Comparison of ENCODE assay signal across 1 cellular context in the genomic region with DNA sequence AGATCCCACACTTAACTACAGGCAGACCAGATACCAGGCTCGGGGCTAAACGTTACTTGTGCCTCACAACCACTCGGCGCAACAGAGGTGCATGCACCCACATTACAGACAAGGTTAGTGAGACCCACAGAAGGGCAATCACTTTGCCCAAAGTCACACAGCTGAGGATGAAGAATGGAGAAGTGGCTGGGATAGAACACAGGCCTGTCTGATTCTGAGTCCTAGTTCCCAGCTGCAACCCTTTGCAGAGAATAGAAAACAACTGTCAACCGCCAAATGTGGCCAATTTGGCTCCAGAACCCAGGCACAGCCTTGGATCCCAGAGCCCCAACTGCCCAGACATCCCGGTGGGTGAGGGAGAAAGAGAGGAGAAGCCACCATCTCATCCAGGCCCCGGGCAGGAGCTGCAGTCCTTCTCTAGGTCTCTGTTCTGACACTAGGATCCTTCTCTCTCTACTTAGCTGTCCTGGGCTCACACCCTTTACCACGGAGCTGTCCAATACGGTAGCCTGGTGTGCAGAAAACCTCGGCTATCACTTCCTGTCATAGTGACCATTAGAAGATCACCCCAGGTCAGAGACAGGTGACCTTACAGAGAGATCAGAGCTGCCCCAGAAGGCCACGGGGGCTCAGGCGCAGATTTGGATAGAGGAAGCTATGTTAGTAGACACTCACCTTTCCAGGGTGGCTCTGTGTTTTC.
TF ChIP-seq lines count a peak whose summit lies in the region.

No MANE protein-coding gene starts in this region.

TF ChIP-seq in SK-N-SH treated with all-trans-retinoic acid at 6 μM for 48 hours, 23 proteins besides CTCF, POLR2A, EP300 and RAD21 (continued from another document):
- TF ChIP-seq TSHZ2 (CRISPR knock-in tag; IDR thresholded peaks at IDR 0.05) (no peak), BACH2 (CRISPR knock-in tag; IDR thresholded peaks at IDR 0.05; ENCODE audit: borderline replicate concordance) (no peak), ZNF70 (CRISPR knock-in tag; IDR thresholded peaks at IDR 0.05) (no peak), TOX (CRISPR knock-in tag; IDR thresholded peaks at IDR 0.05; ENCODE audit: borderline replicate concordance) (no peak)
- TF ChIP-seq, protein P1, sequence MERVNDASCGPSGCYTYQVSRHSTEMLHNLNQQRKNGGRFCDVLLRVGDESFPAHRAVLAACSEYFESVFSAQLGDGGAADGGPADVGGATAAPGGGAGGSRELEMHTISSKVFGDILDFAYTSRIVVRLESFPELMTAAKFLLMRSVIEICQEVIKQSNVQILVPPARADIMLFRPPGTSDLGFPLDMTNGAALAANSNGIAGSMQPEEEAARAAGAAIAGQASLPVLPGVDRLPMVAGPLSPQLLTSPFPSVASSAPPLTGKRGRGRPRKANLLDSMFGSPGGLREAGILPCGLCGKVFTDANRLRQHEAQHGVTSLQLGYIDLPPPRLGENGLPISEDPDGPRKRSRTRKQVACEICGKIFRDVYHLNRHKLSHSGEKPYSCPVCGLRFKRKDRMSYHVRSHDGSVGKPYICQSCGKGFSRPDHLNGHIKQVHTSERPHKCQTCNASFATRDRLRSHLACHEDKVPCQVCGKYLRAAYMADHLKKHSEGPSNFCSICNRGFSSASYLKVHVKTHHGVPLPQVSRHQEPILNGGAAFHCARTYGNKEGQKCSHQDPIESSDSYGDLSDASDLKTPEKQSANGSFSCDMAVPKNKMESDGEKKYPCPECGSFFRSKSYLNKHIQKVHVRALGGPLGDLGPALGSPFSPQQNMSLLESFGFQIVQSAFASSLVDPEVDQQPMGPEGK (CRISPR knock-in tag; IDR thresholded peaks at IDR 0.05; ENCODE audit: borderline replicate concordance) = no peak
TF ChIP-seq in SK-N-SH treated with all-trans-retinoic acid at 6 μM for 48 hours: peak in this region for 0.
